ENCODE assay signal across 17 cellular contexts in genomic region chr17:49572806-49573420, GRCh38. TPM values are rescaled to one million over a fixed set of nuclear protein-coding genes. Genes with fewer than 3 reads are reported as not detected.
"Had no signal": no experiment of that assay in that cellular context is flagged by ENCODE, and none has a peak within 500 bp of the region (broad histone marks: within the 10 kb centered on the region; RNA-seq: fewer than 3 reads in every experiment).

No MANE protein-coding gene starts in this region.

- H3K4me3 Mint-ChIP-seq: activated CD4-positive, alpha-beta T cell treated with anti-CD3 and anti-CD28 coated beads, Interleukin-2, amount 10 ng/mL, durations not matched to agents 24 days and 14 days; activated T-cell treated with anti-CD3 and anti-CD28 coated beads, Interleukin-2, amount 50 U/mL, for 4 hours; T-helper 1 cell treated with Interleukin-12 subunit alpha and Interleukin-12 subunit beta and Interleukin-4 antibody, amounts not matched to agents 30 μg/mL and 1 μg/mL, for 36 hours had no signal

- H3K9me3 ChIP-seq: suprapubic skin, upper lobe of left lung had no signal

- H3K9me3 Mint-ChIP-seq: activated CD4-positive, alpha-beta T cell treated with anti-CD3 and anti-CD28 coated beads, Interleukin-2, amount 10 ng/mL, durations not matched to agents 24 days and 14 days; activated naive CD4-positive, alpha-beta T cell treated with anti-CD3 and anti-CD28 coated beads, Interleukin-2, amount 50 U/mL, for 72 hours; activated T-cell treated with anti-CD3 and anti-CD28 coated beads, Interleukin-2, amount 50 U/mL, for 4 hours; naive thymus-derived CD4-positive, alpha-beta T cell; T-helper 1 cell treated with Interleukin-12 subunit alpha and Interleukin-12 subunit beta and Interleukin-4 antibody, amounts not matched to agents 30 μg/mL and 1 μg/mL, for 36 hours had no signal

- H3K27ac Mint-ChIP-seq: activated CD4-positive, alpha-beta T cell treated with anti-CD3 and anti-CD28 coated beads, Interleukin-2, amount 10 ng/mL, durations not matched to agents 24 days and 14 days; activated naive CD4-positive, alpha-beta T cell treated with anti-CD3 and anti-CD28 coated beads, Interleukin-2, amount 50 U/mL, for 72 hours; T-helper 1 cell treated with Interleukin-12 subunit alpha and Interleukin-12 subunit beta and Interleukin-4 antibody, amounts not matched to agents 30 μg/mL and 1 μg/mL, for 36 hours had no signal

- H3K4me3 ChIP-seq: cardiac muscle cell, SJSA1, suprapubic skin, upper lobe of left lung had no signal

- DNase-seq: activated CD4-positive, alpha-beta T cell treated with anti-CD3 and anti-CD28 coated beads, Interleukin-2, amount 10 ng/mL, durations not matched to agents 24 days and 14 days; activated CD8-positive, alpha-beta memory T cell treated with anti-CD3 and anti-CD28 coated beads, Interleukin-2, amount 50 U/mL, for 4 hours; activated T-cell treated with anti-CD3 and anti-CD28 coated beads, Interleukin-2, amount 50 U/mL, for 4 hours; erythroblast; left ventricle myocardium superior; mesenchymal stem cell; naive thymus-derived CD4-positive, alpha-beta T cell; stimulated activated CD4-positive, alpha-beta T cell treated with anti-CD3 and anti-CD28 coated beads, Interleukin-12 subunit alpha, Interleukin-12 subunit beta, amount 100 ng/mL, for 4 hours; stimulated activated CD4-positive, alpha-beta T cell treated with anti-CD3 and anti-CD28 coated beads, Interleukin-1b, Interleukin-23, amount 100 ng/mL, for 48 hours; stimulated activated CD8-positive, alpha-beta memory T cell treated with anti-CD3 and anti-CD28 coated beads, Interleukin-4, amount 100 ng/mL, for 48 hours; stimulated activated naive CD8-positive, alpha-beta T cell treated with anti-CD3 and anti-CD28 coated beads, Interleukin-15, Interleukin-2, amounts not matched to agents 100 U/mL and 50 U/mL, for 24 hours; upper lobe of left lung had no signal

- H3K36me3 ChIP-seq: cardiac muscle cell, SJSA1, suprapubic skin, upper lobe of left lung had no signal

- H3K36me3 Mint-ChIP-seq: activated naive CD4-positive, alpha-beta T cell treated with anti-CD3 and anti-CD28 coated beads, Interleukin-2, amount 50 U/mL, for 72 hours; naive thymus-derived CD4-positive, alpha-beta T cell had no signal

- H3K27ac ChIP-seq: cardiac muscle cell, SJSA1, suprapubic skin had no signal

RNA-seq across cellular contexts. Expression of gene NXPH3, which starts 2.8 kb away (rescaled TPM):
- total RNA-seq: activated CD4-positive, alpha-beta T cell treated with anti-CD3 and anti-CD28 coated beads, Interleukin-2, amount 10 ng/mL, durations not matched to agents 24 days and 14 days; naive thymus-derived CD4-positive, alpha-beta T cell had no signal
- polyA plus RNA-seq: naive thymus-derived CD4-positive, alpha-beta T cell had no signal
